8 cellular contexts compared by ENCODE assay signal in genomic region chr15:60592386-60593339, GRCh38.
DNase-seq lines count a peak whose midpoint lies in the region; ATAC-seq and TF ChIP-seq lines count a peak whose summit lies in the region.

No MANE protein-coding gene starts in this region.

- no peaks in the 10 kb centered on the region for H3K36me3 ChIP-seq in liver (ENCODE audit: control insufficient read depth in 4 of 4, insufficient read depth in 3 of 4, low read depth in 1 of 4, low read length in 3 of 4)

- H3K27ac ChIP-seq in coronary artery, result peak overlapping the region; percentile 92 to 93
- peak overlapping the region; percentile 95 to 98 for H3K27ac ChIP-seq in liver (ENCODE audit: low read depth in 1 of 2, low read length in 2 of 2)

- peak in 1 of 2 donors; percentile 27 for TF ChIP-seq RAD21 in liver (IDR thresholded peaks at IDR 0.05)

- no peaks in the 10 kb centered on the region for H3K27me3 ChIP-seq in liver (ENCODE audit: control insufficient read depth in 4 of 4, insufficient read depth in 4 of 4, low read length in 3 of 4)

- H3K4me3 ChIP-seq in coronary artery (peak overlapping the region; percentile 99), liver (ENCODE audit: low read depth in 1 of 3, low read length in 3 of 3) (peak overlapping the region; percentile 77 to 100 (median 83))

- peak overlapping the region; percentile 61 to 75 for H3K9ac ChIP-seq in liver (ENCODE audit: low read depth in 1 of 2, low read length in 2 of 2)

- no peaks in the 10 kb centered on the region for H3K9me3 ChIP-seq in liver (ENCODE audit: control insufficient read depth in 4 of 4, low read length in 3 of 4)

- H3K4me1 ChIP-seq in liver (ENCODE audit: control insufficient read depth in 4 of 4, insufficient read depth in 4 of 4, low read length in 3 of 4), result peaks cover 0 to 40% (median 30%) of the 10 kb centered on the region in 4 donors

- peak; percentile 33 for DNase-seq in NCI-H2029 (lab: John Stamatoyannopoulos, UW)
- DNase-seq in NCI-H2029 treated with DMSO at 0.1 percent for 48 hours (lab: John Stamatoyannopoulos, UW), result no peak
- peak; percentile 56 for DNase-seq in NCI-H2196 treated with DMSO at 0.1 percent for 48 hours (lab: John Stamatoyannopoulos, UW; ENCODE audit: unreplicated experiment)
- DNase-seq in activated CD4-positive, alpha-beta T cell treated with anti-CD3 and anti-CD28 coated beads for 48 hours, result peak; percentile 85
- peak; percentile 86 for DNase-seq in coronary artery (ENCODE audit: low spot score)
- peak; percentile 82 for DNase-seq in stimulated activated CD4-positive, alpha-beta T cell treated with anti-CD3 and anti-CD28 coated beads, Interleukin-4, amount 100 ng/mL, for 24 hours

- 1% methylated on average over 91 of the region's 91 CpGs for WGBS in liver

- TF ChIP-seq CTCF in coronary artery (IDR thresholded peaks at IDR 0.05), result no peak
- TF ChIP-seq CTCF in liver (IDR thresholded peaks at IDR 0.05; ENCODE audit: low read depth, low read length, missing input control), result no peak

- ATAC-seq in HG03064 (IDR thresholded peaks at IDR 0.05; ENCODE audit: low read depth, unreplicated experiment), result peak; percentile 76

TF ChIP-seq in liver, 16 proteins besides CTCF, POLR2A, EP300 and RAD21:
- peak; percentile 7 for TF ChIP-seq SP1 (IDR thresholded peaks at IDR 0.05)
- TF ChIP-seq REST (IDR thresholded peaks at IDR 0.05), result peak; percentile 14
- TF ChIP-seq YY1 (IDR thresholded peaks at IDR 0.05), result peak; percentile 50
- TF ChIP-seq ZBTB33 (IDR thresholded peaks at IDR 0.05), result no peak
- TF ChIP-seq RXRA (IDR thresholded peaks at IDR 0.05), result no peak
